In the genomic region with DNA sequence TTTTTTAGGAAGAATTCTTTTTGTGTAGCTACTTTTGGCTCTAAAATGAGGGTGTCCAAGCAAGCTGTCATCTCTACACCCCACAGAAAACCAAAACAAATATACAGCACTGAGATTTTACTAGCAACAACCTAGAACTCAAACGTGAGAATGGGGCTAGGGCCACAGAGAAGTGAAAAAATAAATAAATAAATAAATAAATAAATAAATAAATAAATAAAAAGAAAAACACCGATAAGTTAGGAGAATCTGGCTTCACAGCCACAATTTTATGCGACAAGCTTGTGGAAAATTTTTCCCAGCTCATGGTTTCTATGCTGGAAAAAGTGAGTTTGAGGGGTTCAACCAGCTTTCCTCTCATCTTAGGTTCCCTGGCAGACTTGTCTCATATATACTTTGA, we compare ENCODE assay signal across 29 cellular contexts.
"Had no signal": no experiment of that assay in that cellular context is flagged by ENCODE, and none has a peak within 500 bp of the region (broad histone marks: within the 10 kb centered on the region; RNA-seq: fewer than 3 reads in every experiment).

No MANE protein-coding gene starts in this region.

- H3K27ac Mint-ChIP-seq: stimulated activated effector memory CD8-positive, alpha-beta T cell treated with anti-CD3 and anti-CD28 coated beads, Interleukin-12 subunit alpha, Interleukin-12 subunit beta, amount 100 ng/mL, for 72 hours; stimulated activated memory B cell treated with anti-CD40 and anti-IgM and Interleukin-4, amounts not matched to agents 10 μg/mL and 1 μg/mL and 100 μg/mL, for 72 hours; stimulated activated naive B cell treated with anti-CD40 and anti-IgM and Interleukin-4, amounts not matched to agents 10 μg/mL and 1 μg/mL and 100 μg/mL, for 72 hours; stimulated activated naive CD8-positive, alpha-beta T cell treated with anti-CD3 and anti-CD28 coated beads, Interleukin-15, amount 100 ng/mL, for 72 hours; stimulated activated naive CD8-positive, alpha-beta T cell treated with anti-CD3 and anti-CD28 coated beads, Interleukin-15, Interleukin-2, amounts not matched to agents 100 ng/mL and 50 ng/mL, for 24 hours; type B pancreatic cell had no signal

- H3K27ac ChIP-seq: stomach, suprapubic skin, testis, thoracic aorta, thyroid gland, tibial artery, tibial nerve, transverse colon, upper lobe of left lung, upper lobe of right lung, uterus, vagina had no signal

- ATAC-seq: stimulated activated effector memory CD8-positive, alpha-beta T cell treated with anti-CD3 and anti-CD28 coated beads, Interleukin-12 subunit alpha, Interleukin-12 subunit beta, amount 100 ng/mL, for 72 hours; stimulated activated memory B cell treated with anti-CD40 and anti-IgM and Interleukin-4, amounts not matched to agents 10 μg/mL and 1 μg/mL and 100 μg/mL, for 72 hours; stimulated activated naive B cell treated with anti-CD40 and anti-IgM and Interleukin-4, amounts not matched to agents 10 μg/mL and 1 μg/mL and 100 μg/mL, for 72 hours; stimulated activated naive CD8-positive, alpha-beta T cell treated with anti-CD3 and anti-CD28 coated beads, Interleukin-15, amount 100 ng/mL, for 72 hours; stimulated activated naive CD8-positive, alpha-beta T cell treated with anti-CD3 and anti-CD28 coated beads, Interleukin-15, Interleukin-2, amounts not matched to agents 100 U/mL and 50 U/mL, for 24 hours; upper lobe of right lung had no signal

- H3K4me1 Mint-ChIP-seq: stimulated activated effector memory CD8-positive, alpha-beta T cell treated with anti-CD3 and anti-CD28 coated beads, Interleukin-12 subunit alpha, Interleukin-12 subunit beta, amount 100 ng/mL, for 72 hours; stimulated activated memory B cell treated with anti-CD40 and anti-IgM and Interleukin-4, amounts not matched to agents 10 μg/mL and 1 μg/mL and 100 μg/mL, for 72 hours; stimulated activated naive B cell treated with anti-CD40 and anti-IgM and Interleukin-4, amounts not matched to agents 10 μg/mL and 1 μg/mL and 100 μg/mL, for 72 hours; stimulated activated naive CD8-positive, alpha-beta T cell treated with anti-CD3 and anti-CD28 coated beads, Interleukin-15, amount 100 ng/mL, for 72 hours had no signal

- H3K4me3 ChIP-seq: stomach, suprapubic skin, testis, thoracic aorta, thyroid gland, tibial artery, tibial nerve, transverse colon, upper lobe of left lung, upper lobe of right lung, uterus, vagina had no signal

- H3K4me3 Mint-ChIP-seq: stimulated activated effector memory CD8-positive, alpha-beta T cell treated with anti-CD3 and anti-CD28 coated beads, Interleukin-12 subunit alpha, Interleukin-12 subunit beta, amount 100 ng/mL, for 72 hours; stimulated activated memory B cell treated with anti-CD40 and anti-IgM and Interleukin-4, amounts not matched to agents 10 μg/mL and 1 μg/mL and 100 μg/mL, for 72 hours; stimulated activated naive B cell treated with anti-CD40 and anti-IgM and Interleukin-4, amounts not matched to agents 10 μg/mL and 1 μg/mL and 100 μg/mL, for 72 hours; stimulated activated naive CD8-positive, alpha-beta T cell treated with anti-CD3 and anti-CD28 coated beads, Interleukin-15, amount 100 ng/mL, for 72 hours; stimulated activated naive CD8-positive, alpha-beta T cell treated with anti-CD3 and anti-CD28 coated beads, Interleukin-15, Interleukin-2, amounts not matched to agents 100 ng/mL and 50 ng/mL, for 24 hours; type B pancreatic cell had no signal

- H3K9me3 ChIP-seq: stomach, suprapubic skin, testis, thoracic aorta, thyroid gland, tibial artery, tibial nerve, transverse colon, upper lobe of left lung, upper lobe of right lung, uterus, vagina had no signal

- DNase-seq: stimulated activated CD4-positive, alpha-beta T cell treated with anti-CD3 and anti-CD28 coated beads, Interleukin-2, amount 100 ng/mL, for 48 hours; stimulated activated CD4-positive, alpha-beta T cell treated with anti-CD3 and anti-CD28 coated beads, Interleukin-4, amount 100 ng/mL, for 1 hour; stimulated activated CD4-positive, alpha-beta T cell treated with anti-CD3 and anti-CD28 coated beads, Interleukin-4, amount 100 ng/mL, for 24 hours; stimulated activated CD4-positive, alpha-beta T cell treated with anti-CD3 and anti-CD28 coated beads, Interleukin-4, amount 100 ng/mL, for 4 hours; stimulated activated CD8-positive, alpha-beta memory T cell treated with anti-CD3 and anti-CD28 coated beads, Interleukin-4, amount 100 ng/mL, for 48 hours; stimulated activated naive B cell treated with anti-CD40 and anti-IgM and Interleukin-4, amounts not matched to agents 10 μg/mL and 1 μg/mL and 100 μg/mL, for 72 hours; stimulated activated naive CD4-positive, alpha-beta T cell; stimulated activated naive CD4-positive, alpha-beta T cell treated with Interleukin-2 at 50 U/mL for 16 hours; stimulated activated naive CD8-positive, alpha-beta T cell treated with anti-CD3 and anti-CD28 coated beads, Interleukin-15, amount 100 ng/mL, for 72 hours; stimulated activated naive CD8-positive, alpha-beta T cell treated with anti-CD3 and anti-CD28 coated beads, Interleukin-15, Interleukin-2, amounts not matched to agents 100 U/mL and 50 U/mL, for 24 hours; stomach; substantia nigra; testis; thyroid gland; tibial artery; transverse colon; trophoblast cell; upper lobe of left lung; upper lobe of right lung; uterus had no signal

- H3K36me3 Mint-ChIP-seq: stimulated activated effector memory CD8-positive, alpha-beta T cell treated with anti-CD3 and anti-CD28 coated beads, Interleukin-12 subunit alpha, Interleukin-12 subunit beta, amount 100 ng/mL, for 72 hours; stimulated activated memory B cell treated with anti-CD40 and anti-IgM and Interleukin-4, amounts not matched to agents 10 μg/mL and 1 μg/mL and 100 μg/mL, for 72 hours; stimulated activated naive B cell treated with anti-CD40 and anti-IgM and Interleukin-4, amounts not matched to agents 10 μg/mL and 1 μg/mL and 100 μg/mL, for 72 hours; type B pancreatic cell had no signal

- H3K27me3 ChIP-seq: stomach, suprapubic skin, testis, thyroid gland, tibial artery, tibial nerve, transverse colon, upper lobe of left lung, upper lobe of right lung, uterus, vagina had no signal

- H3K9me3 Mint-ChIP-seq: stimulated activated memory B cell treated with anti-CD40 and anti-IgM and Interleukin-4, amounts not matched to agents 10 μg/mL and 1 μg/mL and 100 μg/mL, for 72 hours; stimulated activated naive CD8-positive, alpha-beta T cell treated with anti-CD3 and anti-CD28 coated beads, Interleukin-15, Interleukin-2, amounts not matched to agents 100 ng/mL and 50 ng/mL, for 24 hours; type B pancreatic cell had no signal

- H3K27me3 Mint-ChIP-seq: stimulated activated memory B cell treated with anti-CD40 and anti-IgM and Interleukin-4, amounts not matched to agents 10 μg/mL and 1 μg/mL and 100 μg/mL, for 72 hours; stimulated activated naive B cell treated with anti-CD40 and anti-IgM and Interleukin-4, amounts not matched to agents 10 μg/mL and 1 μg/mL and 100 μg/mL, for 72 hours; stimulated activated naive CD8-positive, alpha-beta T cell treated with anti-CD3 and anti-CD28 coated beads, Interleukin-15, amount 100 ng/mL, for 72 hours; stimulated activated naive CD8-positive, alpha-beta T cell treated with anti-CD3 and anti-CD28 coated beads, Interleukin-15, Interleukin-2, amounts not matched to agents 100 ng/mL and 50 ng/mL, for 24 hours; type B pancreatic cell had no signal

- FAIRE-seq: urothelium cell line had no signal

- H3K4me1 ChIP-seq: stomach, suprapubic skin, testis, thyroid gland, tibial artery, tibial nerve, transverse colon, upper lobe of left lung, upper lobe of right lung, uterus, vagina had no signal

- H3K36me3 ChIP-seq: stomach, suprapubic skin, thoracic aorta, thyroid gland, tibial artery, tibial nerve, transverse colon, upper lobe of left lung, upper lobe of right lung, uterus, vagina had no signal
